ENCODE assay signal across 9 cellular contexts in the genomic region with DNA sequence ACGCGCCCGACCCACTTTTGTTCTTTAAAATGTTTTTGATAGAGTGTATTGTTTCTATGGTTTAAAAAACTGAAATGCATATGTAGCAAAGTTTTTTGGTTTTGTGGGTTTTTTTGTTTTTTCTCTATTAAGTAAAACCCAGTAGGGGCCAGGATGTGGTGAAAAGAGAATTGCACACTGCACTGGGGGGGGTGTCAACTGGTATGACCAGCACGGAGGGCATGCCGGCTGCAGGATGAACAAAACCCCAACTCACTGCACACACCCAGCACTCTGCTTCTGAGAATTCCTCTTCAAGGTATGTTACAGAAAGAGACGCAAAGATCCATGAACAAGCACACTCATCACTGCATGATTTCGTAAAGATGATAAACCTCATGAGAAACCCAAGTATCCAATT.
DNase-seq lines count a peak whose midpoint lies in the region; TF ChIP-seq lines count a peak whose summit lies in the region.
"Had no signal": no experiment of that assay in that cellular context is flagged by ENCODE, and none has a peak within 500 bp of the region (broad histone marks: within the 10 kb centered on the region; RNA-seq: fewer than 3 reads in every experiment).

No MANE protein-coding gene starts in this region.

- H3K27me3 ChIP-seq in DOHH2 (ENCODE audit: control insufficient read depth, low read length) (no peaks in the 10 kb centered on the region), uterus (no peaks in the 10 kb centered on the region), MM.1S (replicated peaks; ENCODE audit: insufficient read depth, low read length) (no peaks in the 10 kb centered on the region)

- no peaks in the 10 kb centered on the region for H4K20me1 ChIP-seq in DOHH2 (ENCODE audit: control insufficient read depth, insufficient read depth, low read depth, low read length)
- H4K20me1 ChIP-seq in MM.1S (ENCODE audit: insufficient read depth, low read length), result no peaks in the 10 kb centered on the region

- peak overlapping the region; percentile 20; the same call in 1 of the 2 replicates for H3K4me3 ChIP-seq in DOHH2 (ENCODE audit: low read length)
- H3K4me3 ChIP-seq in uterus, result no peak overlapping the region
- no peak overlapping the region for H3K4me3 ChIP-seq in MM.1S (ENCODE audit: low read length)

- H3K36me3 ChIP-seq in DOHH2 (ENCODE audit: control insufficient read depth, low read length) (peaks cover 16% of the 10 kb centered on the region), uterus (no peaks in the 10 kb centered on the region), MM.1S (replicated peaks; ENCODE audit: insufficient read depth, low read length) (no peaks in the 10 kb centered on the region)

- POLR2A ChIA-PET in RWPE1 (lab: Yijun Ruan, JAX; ENCODE audit: low non-redundant PET), result no interaction called here

- H3K4me1 ChIP-seq in DOHH2 (ENCODE audit: control insufficient read depth, low read length), result peaks cover 54% of the 10 kb centered on the region
- H3K4me1 ChIP-seq in uterus, result no peaks in the 10 kb centered on the region
- H3K4me1 ChIP-seq in MM.1S (ENCODE audit: low read length), result peaks cover 15% of the 10 kb centered on the region

- DNase-seq in RWPE1 (ENCODE audit: low spot score) (no peak), uterus (no peak), HuH-7 (ENCODE audit: low spot score) (no peak), NCI-H82 (lab: John Stamatoyannopoulos, UW) (no peak), MM.1S (no peak)
- peak; percentile 67 for DNase-seq in activated gamma-delta T cell treated with anti-CD3 and anti-CD28 coated beads, Interleukin-2, amount 50 U/mL, for 16 hours (ENCODE audit: low read depth)
- peak; percentile 35 for DNase-seq in stimulated activated CD4-positive, alpha-beta T cell treated with anti-CD3 and anti-CD28 coated beads, Interleukin-12 subunit alpha, Interleukin-12 subunit beta, amount 100 ng/mL, for 4 hours
- DNase-seq: EL had no signal

- H3K27ac ChIP-seq in DOHH2 (ENCODE audit: low read depth, low read length), result no peak overlapping the region; the same call in 1 of the 2 replicates
- H3K27ac ChIP-seq in RWPE1, result peak overlapping the region; percentile 48
- H3K27ac ChIP-seq in uterus, result no peak overlapping the region
- no peak overlapping the region for H3K27ac ChIP-seq in MM.1S (ENCODE audit: low read length)

- H3F3A ChIP-seq in DOHH2 (ENCODE audit: control insufficient read depth, insufficient read depth), result peaks cover 16% of the 10 kb centered on the region
- peaks cover 11% of the 10 kb centered on the region for H3F3A ChIP-seq in MM.1S (ENCODE audit: insufficient read depth, low read length)

- H3K9me2 ChIP-seq in DOHH2 (replicated peaks; ENCODE audit: control insufficient read depth, low read length), result no peaks in the 10 kb centered on the region
- H3K9me2 ChIP-seq in MM.1S (replicated peaks; ENCODE audit: insufficient read depth, low read length), result no peaks in the 10 kb centered on the region

- H2AFZ ChIP-seq in MM.1S (ENCODE audit: low read length), result no peak overlapping the region

- CTCF ChIA-PET in RWPE1 (lab: Yijun Ruan, JAX), result no interaction called here

- intact Hi-C loops in uterus (cut with DNase I; ENCODE audit: low total_unique reads), result no loop called here

- H3K79me2 ChIP-seq in DOHH2 (ENCODE audit: control insufficient read depth, low read length), result peaks cover 2% of the 10 kb centered on the region; the same call in 1 of the 2 replicates
- H3K79me2 ChIP-seq in MM.1S (ENCODE audit: low read length), result peaks cover 24% of the 10 kb centered on the region

- H3K4me2 ChIP-seq in DOHH2 (ENCODE audit: low read length), result peak overlapping the region; percentile 73
- H3K4me2 ChIP-seq in MM.1S (ENCODE audit: low read depth, low read length), result no peak overlapping the region

- TF ChIP-seq CTCF in DOHH2 (IDR thresholded peaks at IDR 0.05; ENCODE audit: low read depth, low read length, poor library complexity, severe bottlenecking), result no peak
- TF ChIP-seq CTCF in RWPE1 (conservative IDR thresholded peaks at IDR 0.05; ENCODE audit: low read depth), result no peak
- TF ChIP-seq CTCF in uterus (IDR thresholded peaks at IDR 0.05), result no peak
- no peak for TF ChIP-seq CTCF in MM.1S (IDR thresholded peaks at IDR 0.05; ENCODE audit: low read length)

- TF ChIP-seq POLR2A in uterus (IDR thresholded peaks at IDR 0.05), result no peak

- no peak overlapping the region for H3K9ac ChIP-seq in MM.1S (ENCODE audit: low read length)

- H3K9me3 ChIP-seq in DOHH2 (ENCODE audit: control insufficient read depth, insufficient read depth, low read length) (no peaks in the 10 kb centered on the region), uterus (no peaks in the 10 kb centered on the region), MM.1S (replicated peaks; ENCODE audit: insufficient read depth, low read length) (no peaks in the 10 kb centered on the region)

Comparison
In these comparisons a context has a peak if more than half of its experiments do, and no peak if none do; other contexts are left out.
1. DNase-seq: peak in activated gamma-delta T cell treated with anti-CD3 and anti-CD28 coated beads, Interleukin-2, amount 50 U/mL, for 16 hours (single experiment) and stimulated activated CD4-positive, alpha-beta T cell treated with anti-CD3 and anti-CD28 coated beads, Interleukin-12 subunit alpha, Interleukin-12 subunit beta, amount 100 ng/mL, for 4 hours (single experiment); none in RWPE1 (single experiment), uterus (0 of 2), HuH-7 (single experiment), NCI-H82 (single experiment) and MM.1S (single experiment).